In the genomic region with DNA sequence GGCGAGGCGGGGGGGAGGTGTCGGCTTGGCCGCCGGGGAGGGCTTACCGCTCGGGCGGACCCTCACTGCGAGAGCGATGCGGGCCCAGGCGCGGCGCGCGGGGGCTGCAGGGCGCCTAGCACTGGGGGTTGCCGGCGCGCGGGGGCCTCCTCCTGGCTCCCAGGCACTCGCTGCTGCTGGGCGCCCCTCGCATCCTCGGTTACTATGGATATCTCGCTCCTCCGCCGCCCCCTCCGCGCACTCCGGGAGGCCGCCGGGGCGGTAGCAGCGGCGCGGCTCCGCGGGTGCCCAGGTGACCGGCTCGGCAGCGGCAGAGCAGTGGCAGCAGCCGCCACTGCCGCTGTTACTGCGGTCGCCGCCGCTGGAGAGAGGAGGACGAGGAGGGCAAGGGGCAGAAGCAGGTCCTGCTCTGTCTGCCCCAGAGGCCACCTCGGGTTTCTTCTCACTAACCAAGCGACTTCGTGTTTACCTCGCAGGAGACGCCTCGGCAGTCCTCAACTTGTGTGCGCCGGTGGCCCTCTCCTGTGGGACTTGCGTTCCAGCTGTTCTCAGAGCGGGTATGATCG, we compare ENCODE assay signal across 11 cellular contexts.
DNase-seq lines count a peak whose midpoint lies in the region; ATAC-seq and TF ChIP-seq lines count a peak whose summit lies in the region.
"Had no signal": no experiment of that assay in that cellular context is flagged by ENCODE, and none has a peak within 500 bp of the region (broad histone marks: within the 10 kb centered on the region; RNA-seq: fewer than 3 reads in every experiment).

No MANE protein-coding gene starts in this region.

- H3K4me2 ChIP-seq in BLaER1, result peak overlapping the region; percentile 75

- H3K9me3 Mint-ChIP-seq in stimulated activated memory B cell treated with anti-CD40 and anti-IgM and Interleukin-4, amounts not matched to agents 10 μg/mL and 1 μg/mL and 100 μg/mL, for 72 hours, result no peaks in the 10 kb centered on the region
- no peaks in the 10 kb centered on the region for H3K9me3 Mint-ChIP-seq in stimulated activated effector memory CD8-positive, alpha-beta T cell treated with anti-CD3 and anti-CD28 coated beads, Interleukin-12 subunit alpha, Interleukin-12 subunit beta, amount 100 ng/mL, for 72 hours

- H3K27me3 Mint-ChIP-seq in stimulated activated memory B cell treated with anti-CD40 and anti-IgM and Interleukin-4, amounts not matched to agents 10 μg/mL and 1 μg/mL and 100 μg/mL, for 72 hours, result peaks cover 41% of the 10 kb centered on the region

- H3K9me3 ChIP-seq in BLaER1 (peaks cover 9% of the 10 kb centered on the region; the same call in 1 of the 2 replicates), neuron (ENCODE audit: low read length) (no peaks in the 10 kb centered on the region)
- H3K9me3 ChIP-seq: SJSA1 had no signal

- no peak for TF ChIP-seq CTCF in coronary artery (IDR thresholded peaks at IDR 0.05)

- no peak overlapping the region for H3K9ac ChIP-seq in BLaER1

- no peak overlapping the region for H3K27ac Mint-ChIP-seq in stimulated activated memory B cell treated with anti-CD40 and anti-IgM and Interleukin-4, amounts not matched to agents 10 μg/mL and 1 μg/mL and 100 μg/mL, for 72 hours
- no peak overlapping the region for H3K27ac Mint-ChIP-seq in stimulated activated effector memory CD8-positive, alpha-beta T cell treated with anti-CD3 and anti-CD28 coated beads, Interleukin-12 subunit alpha, Interleukin-12 subunit beta, amount 100 ng/mL, for 72 hours

- no peak overlapping the region for H3K4me3 Mint-ChIP-seq in stimulated activated memory B cell treated with anti-CD40 and anti-IgM and Interleukin-4, amounts not matched to agents 10 μg/mL and 1 μg/mL and 100 μg/mL, for 72 hours
- no peak overlapping the region for H3K4me3 Mint-ChIP-seq in stimulated activated effector memory CD8-positive, alpha-beta T cell treated with anti-CD3 and anti-CD28 coated beads, Interleukin-12 subunit alpha, Interleukin-12 subunit beta, amount 100 ng/mL, for 72 hours

- DNase-seq in HuH-7.5 (ENCODE audit: low spot score) (peak; percentile 33), coronary artery (ENCODE audit: low spot score) (no peak)
- DNase-seq in activated CD4-positive, alpha-beta T cell treated with anti-CD3 and anti-CD28 coated beads, Interleukin-2, amount 50 U/mL, for 4 hours, result no peak
- DNase-seq in stimulated activated effector memory CD8-positive, alpha-beta T cell treated with anti-CD3 and anti-CD28 coated beads, Interleukin-12 subunit alpha, Interleukin-12 subunit beta, amount 100 ng/mL, for 72 hours (ENCODE audit: low spot score in 2 of 2), result no peak
- DNase-seq: activated effector memory CD4-positive, alpha-beta T cell treated with anti-CD3 and anti-CD28 coated beads, Interleukin-2, amount 50 U/mL, for 16 hours; foreskin melanocyte had no signal

- H3K36me3 ChIP-seq in BLaER1 (peaks cover 20% of the 10 kb centered on the region), neuron (ENCODE audit: insufficient read depth, low read length) (no peaks in the 10 kb centered on the region)
- H3K36me3 ChIP-seq: SJSA1 had no signal

- H4K20me1 ChIP-seq in BLaER1, result peaks cover 92% of the 10 kb centered on the region

- H3K27ac ChIP-seq in BLaER1 (no peak overlapping the region), coronary artery (no peak overlapping the region)
- H3K27ac ChIP-seq: SJSA1 had no signal

- ATAC-seq in HG03457 (IDR thresholded peaks at IDR 0.05; ENCODE audit: unreplicated experiment), result no peak
- no peak for ATAC-seq in stimulated activated memory B cell treated with anti-CD40 and anti-IgM and Interleukin-4, amounts not matched to agents 10 μg/mL and 1 μg/mL and 100 μg/mL, for 72 hours
- ATAC-seq in stimulated activated effector memory CD8-positive, alpha-beta T cell treated with anti-CD3 and anti-CD28 coated beads, Interleukin-12 subunit alpha, Interleukin-12 subunit beta, amount 100 ng/mL, for 72 hours, result no peak

- H3K36me3 Mint-ChIP-seq in stimulated activated memory B cell treated with anti-CD40 and anti-IgM and Interleukin-4, amounts not matched to agents 10 μg/mL and 1 μg/mL and 100 μg/mL, for 72 hours, result no peaks in the 10 kb centered on the region
- H3K36me3 Mint-ChIP-seq in stimulated activated effector memory CD8-positive, alpha-beta T cell treated with anti-CD3 and anti-CD28 coated beads, Interleukin-12 subunit alpha, Interleukin-12 subunit beta, amount 100 ng/mL, for 72 hours, result no peaks in the 10 kb centered on the region

- H2AFZ ChIP-seq in neuron (ENCODE audit: low read depth, low read length), result peak overlapping the region; percentile 69

- H3K4me3 ChIP-seq in BLaER1 (peak overlapping the region; percentile 58), coronary artery (peak overlapping the region; percentile 69), neuron (ENCODE audit: low read length) (peak overlapping the region; percentile 45)
- H3K4me3 ChIP-seq: SJSA1 had no signal

- H3K4me1 ChIP-seq in BLaER1, result peaks cover 9% of the 10 kb centered on the region
- peaks cover 12% of the 10 kb centered on the region for H3K4me1 ChIP-seq in neuron (ENCODE audit: insufficient read depth, low read length)

- H3K27me3 ChIP-seq in BLaER1 (peaks cover 53% of the 10 kb centered on the region), neuron (ENCODE audit: insufficient read depth, low read length) (peaks cover 42% of the 10 kb centered on the region)

- no peaks in the 10 kb centered on the region for H3K4me1 Mint-ChIP-seq in stimulated activated memory B cell treated with anti-CD40 and anti-IgM and Interleukin-4, amounts not matched to agents 10 μg/mL and 1 μg/mL and 100 μg/mL, for 72 hours
- no peaks in the 10 kb centered on the region for H3K4me1 Mint-ChIP-seq in stimulated activated effector memory CD8-positive, alpha-beta T cell treated with anti-CD3 and anti-CD28 coated beads, Interleukin-12 subunit alpha, Interleukin-12 subunit beta, amount 100 ng/mL, for 72 hours
